In the genomic region with DNA sequence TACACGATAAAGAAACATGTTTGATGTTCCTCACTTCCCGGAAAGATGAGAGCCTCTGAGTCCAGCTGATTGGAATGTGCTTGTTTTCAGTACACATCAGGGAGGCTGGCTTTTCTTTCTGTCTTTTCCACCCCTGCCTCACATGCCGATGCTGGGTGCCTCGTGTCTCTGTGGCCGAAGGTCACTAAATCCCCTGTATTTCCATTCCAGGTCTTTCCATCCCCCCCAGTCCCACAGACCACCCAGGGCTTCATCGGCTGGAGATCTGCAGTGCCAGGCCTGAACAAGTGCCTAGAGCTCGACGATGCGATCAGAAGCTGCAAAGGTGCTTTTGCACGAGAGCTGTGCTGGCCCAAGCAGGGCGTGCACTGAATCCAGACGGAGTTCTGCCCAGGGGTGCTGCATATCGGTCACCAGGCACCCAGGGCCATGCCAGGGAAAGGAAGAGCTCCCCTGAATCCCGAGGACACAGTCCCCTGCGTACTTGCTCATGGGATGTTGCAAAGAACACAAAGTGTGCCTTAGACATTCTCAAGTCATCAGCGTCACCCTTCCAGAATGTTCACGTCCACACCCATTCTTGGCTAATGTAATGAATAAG, we compare ENCODE assay signal across 22 cellular contexts.
DNase-seq lines count a peak whose midpoint lies in the region; ATAC-seq, FAIRE-seq and TF ChIP-seq lines count a peak whose summit lies in the region.
"Had no signal": no experiment of that assay in that cellular context is flagged by ENCODE, and none has a peak within 500 bp of the region (broad histone marks: within the 10 kb centered on the region; RNA-seq: fewer than 3 reads in every experiment).

No MANE protein-coding gene starts in this region.

- peaks cover 4% of the 10 kb centered on the region for H3K9me3 Mint-ChIP-seq in nephron
- H3K9me3 Mint-ChIP-seq: activated naive CD4-positive, alpha-beta T cell treated with anti-CD3 and anti-CD28 coated beads for 36 hours; CD8-positive, alpha-beta memory T cell; stimulated activated memory B cell treated with anti-CD40 and anti-IgM and Interleukin-4, amounts not matched to agents 10 μg/mL and 1 μg/mL and 100 μg/mL, for 72 hours had no signal

- no peaks in the 10 kb centered on the region for H3K79me2 ChIP-seq in ACC112 (ENCODE audit: control insufficient read depth, insufficient read depth, low read length, unreplicated experiment)

- H3K4me1 Mint-ChIP-seq in nephron, result peaks cover 14% of the 10 kb centered on the region
- H3K4me1 Mint-ChIP-seq: CD8-positive, alpha-beta memory T cell; stimulated activated memory B cell treated with anti-CD40 and anti-IgM and Interleukin-4, amounts not matched to agents 10 μg/mL and 1 μg/mL and 100 μg/mL, for 72 hours had no signal

- H3K4me3 Mint-ChIP-seq in nephron, result no peak overlapping the region
- H3K4me3 Mint-ChIP-seq: activated naive CD4-positive, alpha-beta T cell treated with anti-CD3 and anti-CD28 coated beads for 36 hours; CD8-positive, alpha-beta memory T cell; stimulated activated memory B cell treated with anti-CD40 and anti-IgM and Interleukin-4, amounts not matched to agents 10 μg/mL and 1 μg/mL and 100 μg/mL, for 72 hours had no signal

- no peak for ATAC-seq in GM18868 (IDR thresholded peaks at IDR 0.05; ENCODE audit: unreplicated experiment)
- ATAC-seq: A549; activated CD4-positive, CD25-positive, alpha-beta regulatory T cell treated with anti-CD3 and anti-CD28 coated beads, Interleukin-2, amount 50 U/mL, for 24 hours; stimulated activated memory B cell treated with anti-CD40 and anti-IgM and Interleukin-4, amounts not matched to agents 10 μg/mL and 1 μg/mL and 100 μg/mL, for 72 hours had no signal

- no peak for TF ChIP-seq CTCF in nephron (IDR thresholded peaks at IDR 0.05; ENCODE audit: unreplicated experiment in 3 of 3)

- H3K27me3 Mint-ChIP-seq in nephron (ENCODE audit: low read depth), result peaks cover 11% of the 10 kb centered on the region

- DNase-seq in HS-27A (ENCODE audit: low read depth) (peak; percentile 50), KG1 (lab: John Stamatoyannopoulos, UW) (no peak), SHP77 (lab: John Stamatoyannopoulos, UW) (no peak), activated gamma-delta T cell (lab: John Stamatoyannopoulos, UW) (no peak)
- DNase-seq: activated naive CD4-positive, alpha-beta T cell treated with anti-CD3 and anti-CD28 coated beads for 36 hours; CD8-positive, alpha-beta memory T cell; effector CD4-positive, alpha-beta T cell; glutamatergic neuron; HCEC 1CT; KBM-7; NCI-H2227 treated with DMSO at 0.1 percent for 48 hours; upper lobe of left lung had no signal

- H2AFZ ChIP-seq in ACC112 (ENCODE audit: low read length, unreplicated experiment), result peak overlapping the region; percentile 36

- H3K27ac Mint-ChIP-seq in nephron, result peak overlapping the region in 2 of 3 experiments; percentile 1 to 18
- H3K27ac Mint-ChIP-seq: activated naive CD4-positive, alpha-beta T cell treated with anti-CD3 and anti-CD28 coated beads for 36 hours; stimulated activated memory B cell treated with anti-CD40 and anti-IgM and Interleukin-4, amounts not matched to agents 10 μg/mL and 1 μg/mL and 100 μg/mL, for 72 hours had no signal

- H3K27ac ChIP-seq in ACC112 (ENCODE audit: low read depth, low read length), result peak overlapping the region; percentile 88
- H3K27ac ChIP-seq: neutrophil had no signal

- no peaks in the 10 kb centered on the region for H3K36me3 ChIP-seq in ACC112 (ENCODE audit: insufficient read depth, low read length)
- H3K36me3 ChIP-seq: neutrophil, upper lobe of left lung had no signal

- H3K4me3 ChIP-seq in ACC112 (ENCODE audit: low read depth, low read length), result peak overlapping the region; percentile 48; the same call in 1 of the 2 replicates
- H3K4me3 ChIP-seq: A549, upper lobe of left lung had no signal

- no peaks in the 10 kb centered on the region for H3K36me3 Mint-ChIP-seq in nephron (ENCODE audit: low read depth)
- H3K36me3 Mint-ChIP-seq: CD8-positive, alpha-beta memory T cell; stimulated activated memory B cell treated with anti-CD40 and anti-IgM and Interleukin-4, amounts not matched to agents 10 μg/mL and 1 μg/mL and 100 μg/mL, for 72 hours had no signal

- peaks cover 20% of the 10 kb centered on the region for H3K4me1 ChIP-seq in ACC112 (ENCODE audit: control insufficient read depth, insufficient read depth, low read length, unreplicated experiment)
- H3K4me1 ChIP-seq: A549, upper lobe of left lung had no signal

- FAIRE-seq in endometrium (lab: Jason Lieb, UNC), result peak; percentile 80
- FAIRE-seq: A549, bronchial epithelial cell, GM12892 had no signal

- H3K27me3 ChIP-seq in ACC112 (ENCODE audit: insufficient read depth, low read length), result no peaks in the 10 kb centered on the region; the same call in 1 of the 2 replicates
- H3K27me3 ChIP-seq: neutrophil, upper lobe of left lung had no signal
